Comparison of ENCODE assay signal across 1 cellular context in genomic region chr5:33556330-33557328, GRCh38.
TF ChIP-seq lines count a peak whose summit lies in the region.

No MANE protein-coding gene starts in this region.

TF ChIP-seq in K562, 482 proteins besides CTCF, POLR2A, EP300 and RAD21 (continued from another document):
- no peak for TF ChIP-seq ZBTB11 (CRISPR knock-in tag; IDR thresholded peaks at IDR 0.05)
- peak; percentile 49 for TF ChIP-seq C11orf30 (IDR thresholded peaks at IDR 0.05; ENCODE audit: low read depth)
- TF ChIP-seq CBFA2T2 (conservative IDR thresholded peaks at IDR 0.05): peak; percentile 49
- TF ChIP-seq SMC3 (conservative IDR thresholded peaks at IDR 0.05; ENCODE audit: insufficient read depth, low read depth, low read length): no peak
- no peak for TF ChIP-seq ILK (tag; IDR thresholded peaks at IDR 0.05; ENCODE audit: borderline replicate concordance, low read depth)
- TF ChIP-seq SNRNP70 (optimal IDR thresholded peaks at IDR 0.05; ENCODE audit: low read depth, low read length): no peak
- no peak for TF ChIP-seq JUNB (CRISPR knock-in tag; conservative IDR thresholded peaks at IDR 0.05)
- 0 out of 2 replicates have a peak, but pooled peaks have one; percentile 8 for TF ChIP-seq ETV1 (tag; conservative IDR thresholded peaks at IDR 0.05; ENCODE audit: low read depth)
- no peak for TF ChIP-seq MTF1 (CRISPR knock-in tag; IDR thresholded peaks at IDR 0.05; ENCODE audit: borderline replicate concordance)
- TF ChIP-seq CBFA2T3 (IDR thresholded peaks at IDR 0.05): peak; percentile 66
- TF ChIP-seq NFE2L1 (tag; IDR thresholded peaks at IDR 0.05; ENCODE audit: borderline replicate concordance, low read depth): peak; percentile 15; the same call in 1 of the 2 replicates
- no peak for TF ChIP-seq NR4A1 (CRISPR knock-in tag; IDR thresholded peaks at IDR 0.05)
- TF ChIP-seq NR4A1 (tag; IDR thresholded peaks at IDR 0.05): no peak
- no peak for TF ChIP-seq TEAD4 (IDR thresholded peaks at IDR 0.05; ENCODE audit: low read length)
- no peak for TF ChIP-seq TEAD4 (CRISPR knock-in tag; IDR thresholded peaks at IDR 0.05; ENCODE audit: borderline replicate concordance)
- no peak for TF ChIP-seq PHTF2 (CRISPR knock-in tag; IDR thresholded peaks at IDR 0.05)
- TF ChIP-seq ZC3H8 (IDR thresholded peaks at IDR 0.05): no peak
- no peak for TF ChIP-seq NR2F6 (CRISPR knock-in tag; IDR thresholded peaks at IDR 0.05)
TF ChIP-seq in K562: peak in this region for 10.
